ENCODE assay signal across 8 cellular contexts in genomic region chr16:57244767-57245471, GRCh38. TPM values are rescaled to one million over a fixed set of nuclear protein-coding genes. Genes with fewer than 3 reads are reported as not detected.
A peak's percentile ranks its signal among the peaks of the same experiment; 100 is the strongest.
DNase-seq lines count a peak whose midpoint lies in the region; ATAC-seq, FAIRE-seq and TF ChIP-seq lines count a peak whose summit lies in the region.

Gene ARL2BP, plus strand, starts transcription at chr16:57245259. Its CDS starts 109 bp downstream, at chr16:57245368.

- ATAC-seq in GM19025 (IDR thresholded peaks at IDR 0.05; ENCODE audit: low read depth, unreplicated experiment): peak; percentile 93
- peak; percentile 94 for ATAC-seq in HG03342 (IDR thresholded peaks at IDR 0.05; ENCODE audit: unreplicated experiment)

- DNase-seq in AG10803 (ENCODE audit: low read depth): peak; percentile 98
- peak; percentile 72 for DNase-seq in NCI-H446 treated with DMSO at 0.1 percent for 48 hours (lab: John Stamatoyannopoulos, UW)
- DNase-seq in activated CD4-positive, CD25-positive, alpha-beta regulatory T cell treated with anti-CD3 and anti-CD28 coated beads, Interleukin-2, amount 50 U/mL, for 72 hours: peak; percentile 97
- DNase-seq in cerebellar nuclear complex (lab: John Stamatoyannopoulos, UW): peak; percentile 90 to 92
- peak; percentile 80 for DNase-seq in keratinocyte (ENCODE audit: low read depth, low spot score)
- DNase-seq in stimulated activated CD4-positive, alpha-beta T cell treated with anti-CD3 and anti-CD28 coated beads, Interleukin-15, amount 100 ng/mL, for 1 hour (ENCODE audit: low read depth in 1 of 2, low spot score in 1 of 2): peak; percentile 95 to 97

- H3K4me1 ChIP-seq in keratinocyte (ENCODE audit: control insufficient read depth, extremely low read depth, insufficient read depth, low read length): peaks cover 10% of the 10 kb centered on the region

- H2AFZ ChIP-seq in keratinocyte (ENCODE audit: control insufficient read depth, low read length): peak within 1 kb of the TSS; percentile 71

- peaks cover 9% of the 10 kb centered on the region for H3K79me2 ChIP-seq in keratinocyte (ENCODE audit: control insufficient read depth, insufficient read depth, low read length)

- peak; percentile 20 for FAIRE-seq in keratinocyte (lab: Jason Lieb, UNC)

- no peaks in the 10 kb centered on the region for H3K9me1 ChIP-seq in keratinocyte (ENCODE audit: control insufficient read depth, extremely low read depth, insufficient read depth, low read length)

- peak within 1 kb of the TSS; percentile 66 for H3K27ac ChIP-seq in keratinocyte (ENCODE audit: control insufficient read depth, insufficient read depth, low read length)

- no peaks in the 10 kb centered on the region for H3K9me3 ChIP-seq in keratinocyte (ENCODE audit: control insufficient read depth, low read depth, low read length)

- H3K27me3 ChIP-seq in keratinocyte (ENCODE audit: control insufficient read depth, extremely low read depth, insufficient read depth, low read length): no peaks in the 10 kb centered on the region

- peak within 1 kb of the TSS; percentile 85 for H3K9ac ChIP-seq in keratinocyte (ENCODE audit: control insufficient read depth, extremely low read depth, insufficient read depth, low read length)

- TF ChIP-seq CTCF in AG10803 (conservative IDR thresholded peaks at IDR 0.05; ENCODE audit: low read length) (0 out of 2 replicates have a peak, but pooled peaks have one; percentile 18), keratinocyte (optimal IDR thresholded peaks at IDR 0.05 in 1 of 3, IDR thresholded peaks at IDR 0.05 in 1 of 3, conservative IDR thresholded peaks at IDR 0.05 in 1 of 3; ENCODE audit: extremely low read depth in 1 of 3, insufficient read depth in 2 of 3, low read length in 3 of 3) (peak in 2 of 3 experiments; percentile 44 to 54)

- H4K20me1 ChIP-seq in keratinocyte (ENCODE audit: control insufficient read depth, extremely low read depth, insufficient read depth, low read length): no peaks in the 10 kb centered on the region

- peaks cover 8 to 16% of the 10 kb centered on the region in 2 experiments for H3K36me3 ChIP-seq in keratinocyte (ENCODE audit: control insufficient read depth in 2 of 2, extremely low read depth in 1 of 2, insufficient read depth in 2 of 2, low read length in 2 of 2)

- H3K4me3 ChIP-seq in AG10803 (ENCODE audit: low read length) (peak within 1 kb of the TSS; percentile 74), keratinocyte (ENCODE audit: control insufficient read depth in 2 of 3, extremely low read depth in 1 of 3, insufficient read depth in 2 of 3, low read depth in 1 of 3, low read length in 3 of 3) (peak within 1 kb of the TSS; percentile 80 to 92 (median 82))

- dilution Hi-C loops in keratinocyte (cut with MboI; ENCODE audit: extremely low pct_ligation_motif_present, low sequenced_read_pairs): no loop called here

- peak within 1 kb of the TSS; percentile 96 for H3K4me2 ChIP-seq in keratinocyte (ENCODE audit: control insufficient read depth, extremely low read depth, insufficient read depth, low read depth, low read length)

RNA-seq across cellular contexts. Expression of gene ARL2BP, which starts in this region (rescaled TPM):
- 55.2 to 107 TPM (median 98.0 TPM) in 3 replicates for polyA plus RNA-seq in keratinocyte
- 37.9 TPM for polyA plus RNA-seq in keratinocyte (2011; ENCODE audit: low read depth)
- 80.7 and 116 TPM in 2 replicates for polyA plus RNA-seq in keratinocyte (2011; cell fraction: cytosol; rRNA removed)
- polyA plus RNA-seq in keratinocyte (2011; cell fraction: nucleus; rRNA removed): 34.7 and 35.5 TPM in 2 replicates
- polyA plus RNA-seq in keratinocyte (2012; ENCODE audit: low replicate concordance): 41.8 and 65.4 TPM in 2 replicates
- 42.4 to 71.7 TPM (median 60.0 TPM) in 3 replicates for polyA minus RNA-seq in keratinocyte
- 66.4 TPM for polyA minus RNA-seq in keratinocyte (2011; cell fraction: cytosol; rRNA and poly(A)+ RNA removed)
- 14.6 and 25.1 TPM in 2 replicates for polyA minus RNA-seq in keratinocyte (2011; cell fraction: nucleus; rRNA and poly(A)+ RNA removed)

Comparison
In these comparisons a context has a peak if more than half of its experiments do, and no peak if none do; other contexts are left out.
1. Peak in every context shown above with its lines: DNase-seq, ATAC-seq, H3K4me3 ChIP-seq and H3K27ac ChIP-seq.